Comparison of ENCODE assay signal across 25 cellular contexts in genomic region chr2:215556979-215557378, GRCh38.
DNase-seq lines count a peak whose midpoint lies in the region; ATAC-seq and TF ChIP-seq lines count a peak whose summit lies in the region.
"Had no signal": no experiment of that assay in that cellular context is flagged by ENCODE, and none has a peak within 500 bp of the region (broad histone marks: within the 10 kb centered on the region; RNA-seq: fewer than 3 reads in every experiment).

No MANE protein-coding gene starts in this region.

- no peak for TF ChIP-seq POLR2A in NB4 (IDR thresholded peaks at IDR 0.05; ENCODE audit: extremely low read depth, insufficient read length)

- no peak overlapping the region for H3K27ac ChIP-seq in lower lobe of right lung
- H3K27ac ChIP-seq: KMS-11, right atrium auricular region, stomach, tibial nerve had no signal

- H3K27me3 ChIP-seq in lower lobe of right lung (ENCODE audit: low read depth): no peaks in the 10 kb centered on the region
- H3K27me3 ChIP-seq: right atrium auricular region, stomach, tibial nerve had no signal

- no peaks in the 10 kb centered on the region for H3K4me1 ChIP-seq in lower lobe of right lung
- H3K4me1 ChIP-seq: right atrium auricular region, stomach, tibial nerve had no signal

- intact Hi-C loops in lower lobe of right lung (cut with DNase I): no loop called here

- peak; percentile 40 for DNase-seq in ELR (ENCODE audit: low read depth)
- peak; percentile 16 for DNase-seq in NB4 (ENCODE audit: low read depth)
- DNase-seq in amniotic epithelial cell (ENCODE audit: low read depth): peak; percentile 74
- DNase-seq in fibroblast of pulmonary artery (ENCODE audit: low read depth): peak; percentile 79
- no peak for DNase-seq in NCI-H510A (lab: John Stamatoyannopoulos, UW)
- DNase-seq in NCI-H748 treated with DMSO at 0.1 percent for 48 hours (lab: John Stamatoyannopoulos, UW): no peak
- no peak for DNase-seq in lower lobe of right lung
- DNase-seq: activated CD4-positive, alpha-beta T cell treated with anti-CD3 and anti-CD28 coated beads for 4 hours; activated naive CD4-positive, alpha-beta T cell treated with anti-CD3 and anti-CD28 coated beads for 36 hours; activated T-cell treated with anti-CD3 and anti-CD28 coated beads, Interleukin-2, amount 50 U/mL, for 48 hours; CD4-positive, CD25-positive, alpha-beta regulatory T cell; central memory CD4-positive, alpha-beta T cell; left colon; naive thymus-derived CD4-positive, alpha-beta T cell; NCI-H1092 treated with DMSO at 0.1 percent for 48 hours; NCI-H526; occipital lobe; SHP77; stimulated activated CD4-positive, alpha-beta T cell treated with anti-CD3 and anti-CD28 coated beads, Interleukin-12 subunit alpha, Interleukin-12 subunit beta, amount 100 ng/mL, for 4 hours; stomach had no signal

- H3K4me3 ChIP-seq in NB4 (ENCODE audit: low read depth, low read length) (no peak overlapping the region), fibroblast of pulmonary artery (replicated peaks; ENCODE audit: low read depth, low read length) (no peak overlapping the region), lower lobe of right lung (no peak overlapping the region)
- H3K4me3 ChIP-seq: GM12878, right atrium auricular region, stomach, tibial nerve had no signal

- no peak for TF ChIP-seq CTCF in NB4 (IDR thresholded peaks at IDR 0.05; ENCODE audit: low read depth, low read length)
- no peak for TF ChIP-seq CTCF in fibroblast of pulmonary artery (IDR thresholded peaks at IDR 0.05; ENCODE audit: low read length, missing control alignments)
- no peak for TF ChIP-seq CTCF in lower lobe of right lung (IDR thresholded peaks at IDR 0.05)

- no peaks in the 10 kb centered on the region for H3K36me3 ChIP-seq in lower lobe of right lung
- H3K36me3 ChIP-seq: right atrium auricular region, stomach, tibial nerve had no signal

- H3K9me3 ChIP-seq in lower lobe of right lung: no peaks in the 10 kb centered on the region
- H3K9me3 ChIP-seq: right atrium auricular region, stomach, tibial nerve had no signal

- no peak for ATAC-seq in HG03521 (IDR thresholded peaks at IDR 0.05; ENCODE audit: unreplicated experiment)
- ATAC-seq in lower lobe of right lung: no peak
- ATAC-seq: GM12878; left colon; naive thymus-derived CD4-positive, alpha-beta T cell had no signal

Comparison
In these comparisons a context has a peak if more than half of its experiments do, and no peak if none do; other contexts are left out.
1. DNase-seq: peak in ELR (single experiment), NB4 (single experiment), amniotic epithelial cell (single experiment) and fibroblast of pulmonary artery (single experiment); none in NCI-H510A (single experiment), NCI-H748 treated with DMSO at 0.1 percent for 48 hours (single experiment) and lower lobe of right lung (single experiment).